1 cellular context compared by ENCODE assay signal in the genomic region with DNA sequence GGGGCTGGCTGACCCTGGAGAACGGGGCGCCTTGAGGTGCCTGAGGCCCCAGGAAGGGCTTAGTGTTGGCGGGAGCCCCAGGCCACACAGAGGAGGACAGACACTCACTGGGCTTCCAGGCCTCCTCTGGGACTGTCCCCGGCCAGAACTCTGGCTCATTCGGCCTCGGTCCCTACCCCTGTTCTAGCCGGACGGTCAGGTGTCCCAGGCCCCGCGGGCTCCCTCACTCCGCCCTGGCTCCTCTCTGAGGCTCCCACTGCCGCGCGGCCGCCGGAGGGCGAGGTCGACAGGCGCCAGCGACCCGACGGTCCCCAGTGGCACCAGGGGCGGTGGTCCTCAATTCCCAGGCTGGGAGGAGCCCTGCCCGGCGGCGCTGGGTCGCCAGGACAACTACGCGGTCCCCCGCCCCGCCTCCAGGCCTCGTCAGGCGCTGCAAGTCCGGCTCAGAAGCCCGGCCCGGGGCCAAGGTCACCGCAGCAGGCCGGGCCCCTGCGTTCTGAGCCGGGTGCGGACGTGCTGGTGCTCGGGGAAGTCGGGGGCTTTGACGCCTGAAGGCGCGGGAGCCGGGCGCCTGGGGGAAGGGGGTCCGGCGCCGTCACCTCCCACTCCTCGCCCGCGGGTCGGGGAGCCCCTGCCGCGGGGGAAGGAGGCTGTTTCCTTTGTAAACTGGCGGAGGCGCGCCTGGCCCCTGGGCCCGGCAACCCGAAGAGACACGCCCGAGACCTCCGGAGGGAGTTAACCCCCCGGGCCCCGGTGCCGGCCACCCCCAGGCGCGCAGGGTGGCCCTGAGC.
TF ChIP-seq lines count a peak whose summit lies in the region.

No MANE protein-coding gene starts in this region.

TF ChIP-seq in HepG2, 621 proteins besides CTCF, POLR2A, EP300 and RAD21 (continued from another document and continues in another):
- TF ChIP-seq ZNF660 (CRISPR knock-in tag; IDR thresholded peaks at IDR 0.05; ENCODE audit: borderline replicate concordance, low read depth) (no peak), FOXM1 (CRISPR knock-in tag; IDR thresholded peaks at IDR 0.05) (no peak), ZBTB21 (CRISPR knock-in tag; IDR thresholded peaks at IDR 0.05) (no peak), TAF1 (CRISPR knock-in tag; IDR thresholded peaks at IDR 0.05) (peak; percentile 67), PPARG (CRISPR knock-in tag; conservative IDR thresholded peaks at IDR 0.05) (no peak), ZNF383 (CRISPR knock-in tag; IDR thresholded peaks at IDR 0.05; ENCODE audit: borderline replicate concordance) (no peak), HOXA5 (CRISPR knock-in tag; IDR thresholded peaks at IDR 0.05) (peak; percentile 74), KLF9 (CRISPR knock-in tag; IDR thresholded peaks at IDR 0.05; ENCODE audit: low read depth) (no peak), BRCA1 (CRISPR knock-in tag; IDR thresholded peaks at IDR 0.05) (no peak; the same call in 1 of the 2 replicates), ZNF841 (CRISPR knock-in tag; IDR thresholded peaks at IDR 0.05; ENCODE audit: borderline replicate concordance) (no peak), NPAS2 (CRISPR knock-in tag; IDR thresholded peaks at IDR 0.05; ENCODE audit: borderline replicate concordance) (no peak), ZNF33A (CRISPR knock-in tag; IDR thresholded peaks at IDR 0.05; ENCODE audit: borderline replicate concordance) (no peak), HNRNPL (IDR thresholded peaks at IDR 0.05; ENCODE audit: low read depth, low read length) (peak; percentile 7; the same call in 1 of the 2 replicates), TCF7L2 (IDR thresholded peaks at IDR 0.05; ENCODE audit: low read depth, low read length) (no peak), SNAI1 (CRISPR knock-in tag; IDR thresholded peaks at IDR 0.05; ENCODE audit: borderline replicate concordance) (no peak), ZNF704 (CRISPR knock-in tag; IDR thresholded peaks at IDR 0.05; ENCODE audit: borderline replicate concordance) (0 out of 2 replicates have a peak, but pooled peaks have one; percentile 25), ONECUT2 (CRISPR knock-in tag; IDR thresholded peaks at IDR 0.05) (no peak), ZNF333 (CRISPR knock-in tag; IDR thresholded peaks at IDR 0.05; ENCODE audit: borderline replicate concordance) (no peak; the same call in 1 of the 2 replicates), ZNF121 (CRISPR knock-in tag; IDR thresholded peaks at IDR 0.05) (no peak), PITX1 (CRISPR knock-in tag; IDR thresholded peaks at IDR 0.05) (peak; percentile 64; the same call in 1 of the 2 replicates), ZSCAN9 (CRISPR knock-in tag; IDR thresholded peaks at IDR 0.05; ENCODE audit: borderline replicate concordance) (no peak), HDAC2 (CRISPR knock-in tag; IDR thresholded peaks at IDR 0.05) (peak; percentile 45; the same call in 1 of the 2 replicates), ZNF839 (CRISPR knock-in tag; IDR thresholded peaks at IDR 0.05; ENCODE audit: borderline replicate concordance) (no peak), ZNF468 (CRISPR knock-in tag; IDR thresholded peaks at IDR 0.05) (no peak), AGO1 (IDR thresholded peaks at IDR 0.05; ENCODE audit: low read depth, low read length, poor library complexity, severe bottlenecking) (peak; percentile 51), ZNF775 (CRISPR knock-in tag; IDR thresholded peaks at IDR 0.05; ENCODE audit: borderline replicate concordance) (no peak), CEBPG (CRISPR knock-in tag; IDR thresholded peaks at IDR 0.05) (no peak), GLMP (CRISPR knock-in tag; IDR thresholded peaks at IDR 0.05; ENCODE audit: borderline replicate concordance) (no peak), ZBTB49 (CRISPR knock-in tag; IDR thresholded peaks at IDR 0.05; ENCODE audit: borderline replicate concordance) (no peak), RFX1 (IDR thresholded peaks at IDR 0.05) (peak; percentile 83), ELF1 (CRISPR knock-in tag; IDR thresholded peaks at IDR 0.05) (no peak), PRDM15 (CRISPR knock-in tag; IDR thresholded peaks at IDR 0.05) (0 out of 2 replicates have a peak, but pooled peaks have one; percentile 53)
- TF ChIP-seq, protein P1, sequence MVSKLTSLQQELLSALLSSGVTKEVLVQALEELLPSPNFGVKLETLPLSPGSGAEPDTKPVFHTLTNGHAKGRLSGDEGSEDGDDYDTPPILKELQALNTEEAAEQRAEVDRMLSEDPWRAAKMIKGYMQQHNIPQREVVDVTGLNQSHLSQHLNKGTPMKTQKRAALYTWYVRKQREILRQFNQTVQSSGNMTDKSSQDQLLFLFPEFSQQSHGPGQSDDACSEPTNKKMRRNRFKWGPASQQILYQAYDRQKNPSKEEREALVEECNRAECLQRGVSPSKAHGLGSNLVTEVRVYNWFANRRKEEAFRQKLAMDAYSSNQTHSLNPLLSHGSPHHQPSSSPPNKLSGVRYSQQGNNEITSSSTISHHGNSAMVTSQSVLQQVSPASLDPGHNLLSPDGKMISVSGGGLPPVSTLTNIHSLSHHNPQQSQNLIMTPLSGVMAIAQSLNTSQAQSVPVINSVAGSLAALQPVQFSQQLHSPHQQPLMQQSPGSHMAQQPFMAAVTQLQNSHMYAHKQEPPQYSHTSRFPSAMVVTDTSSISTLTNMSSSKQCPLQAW (CRISPR knock-in tag; IDR thresholded peaks at IDR 0.05), result 0 out of 2 replicates have a peak, but pooled peaks have one; percentile 42
- TF ChIP-seq, protein P2, sequence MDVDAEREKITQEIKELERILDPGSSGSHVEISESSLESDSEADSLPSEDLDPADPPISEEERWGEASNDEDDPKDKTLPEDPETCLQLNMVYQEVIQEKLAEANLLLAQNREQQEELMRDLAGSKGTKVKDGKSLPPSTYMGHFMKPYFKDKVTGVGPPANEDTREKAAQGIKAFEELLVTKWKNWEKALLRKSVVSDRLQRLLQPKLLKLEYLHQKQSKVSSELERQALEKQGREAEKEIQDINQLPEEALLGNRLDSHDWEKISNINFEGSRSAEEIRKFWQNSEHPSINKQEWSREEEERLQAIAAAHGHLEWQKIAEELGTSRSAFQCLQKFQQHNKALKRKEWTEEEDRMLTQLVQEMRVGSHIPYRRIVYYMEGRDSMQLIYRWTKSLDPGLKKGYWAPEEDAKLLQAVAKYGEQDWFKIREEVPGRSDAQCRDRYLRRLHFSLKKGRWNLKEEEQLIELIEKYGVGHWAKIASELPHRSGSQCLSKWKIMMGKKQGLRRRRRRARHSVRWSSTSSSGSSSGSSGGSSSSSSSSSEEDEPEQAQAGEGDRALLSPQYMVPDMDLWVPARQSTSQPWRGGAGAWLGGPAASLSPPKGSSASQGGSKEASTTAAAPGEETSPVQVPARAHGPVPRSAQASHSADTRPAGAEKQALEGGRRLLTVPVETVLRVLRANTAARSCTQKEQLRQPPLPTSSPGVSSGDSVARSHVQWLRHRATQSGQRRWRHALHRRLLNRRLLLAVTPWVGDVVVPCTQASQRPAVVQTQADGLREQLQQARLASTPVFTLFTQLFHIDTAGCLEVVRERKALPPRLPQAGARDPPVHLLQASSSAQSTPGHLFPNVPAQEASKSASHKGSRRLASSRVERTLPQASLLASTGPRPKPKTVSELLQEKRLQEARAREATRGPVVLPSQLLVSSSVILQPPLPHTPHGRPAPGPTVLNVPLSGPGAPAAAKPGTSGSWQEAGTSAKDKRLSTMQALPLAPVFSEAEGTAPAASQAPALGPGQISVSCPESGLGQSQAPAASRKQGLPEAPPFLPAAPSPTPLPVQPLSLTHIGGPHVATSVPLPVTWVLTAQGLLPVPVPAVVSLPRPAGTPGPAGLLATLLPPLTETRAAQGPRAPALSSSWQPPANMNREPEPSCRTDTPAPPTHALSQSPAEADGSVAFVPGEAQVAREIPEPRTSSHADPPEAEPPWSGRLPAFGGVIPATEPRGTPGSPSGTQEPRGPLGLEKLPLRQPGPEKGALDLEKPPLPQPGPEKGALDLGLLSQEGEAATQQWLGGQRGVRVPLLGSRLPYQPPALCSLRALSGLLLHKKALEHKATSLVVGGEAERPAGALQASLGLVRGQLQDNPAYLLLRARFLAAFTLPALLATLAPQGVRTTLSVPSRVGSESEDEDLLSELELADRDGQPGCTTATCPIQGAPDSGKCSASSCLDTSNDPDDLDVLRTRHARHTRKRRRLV (CRISPR knock-in tag; IDR thresholded peaks at IDR 0.05), result no peak
- TF ChIP-seq, protein P3, sequence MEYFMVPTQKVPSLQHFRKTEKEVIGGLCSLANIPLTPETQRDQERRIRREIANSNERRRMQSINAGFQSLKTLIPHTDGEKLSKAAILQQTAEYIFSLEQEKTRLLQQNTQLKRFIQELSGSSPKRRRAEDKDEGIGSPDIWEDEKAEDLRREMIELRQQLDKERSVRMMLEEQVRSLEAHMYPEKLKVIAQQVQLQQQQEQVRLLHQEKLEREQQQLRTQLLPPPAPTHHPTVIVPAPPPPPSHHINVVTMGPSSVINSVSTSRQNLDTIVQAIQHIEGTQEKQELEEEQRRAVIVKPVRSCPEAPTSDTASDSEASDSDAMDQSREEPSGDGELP (IDR thresholded peaks at IDR 0.05; ENCODE audit: borderline replicate concordance, low read depth), result no peak
- TF ChIP-seq, protein P4, sequence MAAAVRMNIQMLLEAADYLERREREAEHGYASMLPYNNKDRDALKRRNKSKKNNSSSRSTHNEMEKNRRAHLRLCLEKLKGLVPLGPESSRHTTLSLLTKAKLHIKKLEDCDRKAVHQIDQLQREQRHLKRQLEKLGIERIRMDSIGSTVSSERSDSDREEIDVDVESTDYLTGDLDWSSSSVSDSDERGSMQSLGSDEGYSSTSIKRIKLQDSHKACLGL (CRISPR knock-in tag; IDR thresholded peaks at IDR 0.05), result peak; percentile 17; the same call in 1 of the 2 replicates
